17 cellular contexts compared by ENCODE assay signal in genomic region chr13:45823583-45823982, GRCh38. TPM values are rescaled to one million over a fixed set of nuclear protein-coding genes. Genes with fewer than 3 reads are reported as not detected.
"Had no signal": no experiment of that assay in that cellular context is flagged by ENCODE, and none has a peak within 500 bp of the region (broad histone marks: within the 10 kb centered on the region; RNA-seq: fewer than 3 reads in every experiment).

No MANE protein-coding gene starts in this region.

- H3K27me3 ChIP-seq: gastroesophageal sphincter, hepatocyte, upper lobe of left lung had no signal

- H3K36me3 ChIP-seq: gastroesophageal sphincter, upper lobe of left lung had no signal

- H3K27ac Mint-ChIP-seq: activated naive CD4-positive, alpha-beta T cell treated with anti-CD3 and anti-CD28 coated beads for 36 hours; activated naive CD8-positive, alpha-beta T cell treated with anti-CD3 and anti-CD28 coated beads, Interleukin-2, amount 50 U/mL, for 24 hours; activated T-helper 17 cell treated with anti-CD3 and anti-CD28 coated beads, Interleukin-2, amount 50 U/mL, for 72 hours; endodermal cell; stimulated activated naive CD8-positive, alpha-beta T cell treated with anti-CD3 and anti-CD28 coated beads, Interleukin-15, amount 100 ng/mL, for 72 hours had no signal

- DNase-seq: activated CD4-positive, alpha-beta T cell treated with anti-CD3 and anti-CD28 coated beads, Interleukin-2, amount 50 U/mL, for 48 hours; activated naive CD4-positive, alpha-beta T cell treated with anti-CD3 and anti-CD28 coated beads for 36 hours; activated naive CD8-positive, alpha-beta T cell treated with anti-CD3 and anti-CD28 coated beads, Interleukin-2, amount 50 U/mL, for 24 hours; aorta; dermis blood vessel endothelial cell; endodermal cell; mesendoderm; occipital lobe; stimulated activated naive CD8-positive, alpha-beta T cell treated with anti-CD3 and anti-CD28 coated beads, Interleukin-15, amount 100 ng/mL, for 72 hours; T-helper 9 cell; upper lobe of left lung had no signal

- H3K4me3 Mint-ChIP-seq: activated naive CD4-positive, alpha-beta T cell treated with anti-CD3 and anti-CD28 coated beads for 36 hours; activated naive CD8-positive, alpha-beta T cell treated with anti-CD3 and anti-CD28 coated beads, Interleukin-2, amount 50 U/mL, for 24 hours; activated T-helper 17 cell treated with anti-CD3 and anti-CD28 coated beads, Interleukin-2, amount 50 U/mL, for 72 hours; endodermal cell; nephron; stimulated activated naive CD8-positive, alpha-beta T cell treated with anti-CD3 and anti-CD28 coated beads, Interleukin-15, amount 100 ng/mL, for 72 hours had no signal

- H3K4me3 ChIP-seq: gastroesophageal sphincter, hepatocyte, smooth muscle cell, upper lobe of left lung had no signal

- H3K27me3 Mint-ChIP-seq: activated naive CD8-positive, alpha-beta T cell treated with anti-CD3 and anti-CD28 coated beads, Interleukin-2, amount 50 U/mL, for 24 hours; activated T-helper 17 cell treated with anti-CD3 and anti-CD28 coated beads, Interleukin-2, amount 50 U/mL, for 72 hours; stimulated activated naive CD8-positive, alpha-beta T cell treated with anti-CD3 and anti-CD28 coated beads, Interleukin-15, amount 100 ng/mL, for 72 hours had no signal

- H2AFZ ChIP-seq: hepatocyte had no signal

- H3K9me3 Mint-ChIP-seq: activated naive CD8-positive, alpha-beta T cell treated with anti-CD3 and anti-CD28 coated beads, Interleukin-2, amount 50 U/mL, for 24 hours; activated T-helper 17 cell treated with anti-CD3 and anti-CD28 coated beads, Interleukin-2, amount 50 U/mL, for 72 hours; nephron; stimulated activated naive CD8-positive, alpha-beta T cell treated with anti-CD3 and anti-CD28 coated beads, Interleukin-15, amount 100 ng/mL, for 72 hours had no signal

- H3K4me1 Mint-ChIP-seq: activated naive CD8-positive, alpha-beta T cell treated with anti-CD3 and anti-CD28 coated beads, Interleukin-2, amount 50 U/mL, for 24 hours; activated T-helper 17 cell treated with anti-CD3 and anti-CD28 coated beads, Interleukin-2, amount 50 U/mL, for 72 hours; stimulated activated naive CD8-positive, alpha-beta T cell treated with anti-CD3 and anti-CD28 coated beads, Interleukin-15, amount 100 ng/mL, for 72 hours had no signal

- H3K27ac ChIP-seq: gastroesophageal sphincter, hepatocyte, upper lobe of left lung had no signal

- ATAC-seq: activated naive CD8-positive, alpha-beta T cell treated with anti-CD3 and anti-CD28 coated beads, Interleukin-2, amount 50 U/mL, for 24 hours; activated T-helper 17 cell treated with anti-CD3 and anti-CD28 coated beads, Interleukin-2, amount 50 U/mL, for 72 hours; gastroesophageal sphincter; stimulated activated naive CD8-positive, alpha-beta T cell treated with anti-CD3 and anti-CD28 coated beads, Interleukin-15, amount 100 ng/mL, for 72 hours had no signal

- H3K4me1 ChIP-seq: upper lobe of left lung had no signal

- H3K79me2 ChIP-seq: hepatocyte had no signal

- H3K4me2 ChIP-seq: hepatocyte, smooth muscle cell had no signal

- H3K9me3 ChIP-seq: gastroesophageal sphincter had no signal

RNA-seq across cellular contexts. Expression of gene SIAH3, which starts 28.0 kb away (rescaled TPM):
- total RNA-seq: dermis blood vessel endothelial cell, endodermal cell, gastroesophageal sphincter, smooth muscle cell had no signal
- polyA plus RNA-seq: hepatocyte, liver, smooth muscle cell had no signal
